Comparison of ENCODE assay signal across 8 cellular contexts in genomic region chr4:164779811-164780216, GRCh38. TPM values are rescaled to one million over a fixed set of nuclear protein-coding genes. Genes with fewer than 3 reads are reported as not detected.
A peak's percentile ranks its signal among the peaks of the same experiment; 100 is the strongest.
DNase-seq lines count a peak whose midpoint lies in the region; ATAC-seq, FAIRE-seq and TF ChIP-seq lines count a peak whose summit lies in the region.

No MANE protein-coding gene starts in this region.

- 40% methylated on average over 7 of the region's 7 CpGs for WGBS in K562 (ENCODE audit: insufficient coverage, low coverage, missing lambda C conversion rate)
- 37 to 44% methylated on average over 7 of the region's 7 CpGs for WGBS in aorta, 2 donors

- ATAC-seq in K562 (peak; percentile 73; the same call in 2 of the 3 replicates), left colon (peak; percentile 54), aorta (ENCODE audit: low FRiP score) (peak; percentile 44), HG03520 (IDR thresholded peaks at IDR 0.05; ENCODE audit: unreplicated experiment) (no peak)

- H3K9me3 ChIP-seq in HEK293 (ENCODE audit: control insufficient read depth, insufficient read depth, low read depth, low read length) (no peaks in the 10 kb centered on the region), K562 (replicated peaks; ENCODE audit: control insufficient read depth, insufficient read depth, low read depth, low read length) (no peaks in the 10 kb centered on the region), aorta (ENCODE audit: control insufficient read depth, low read length) (no peaks in the 10 kb centered on the region)

- no peak overlapping the region for H3K4me3 ChIP-seq in HEK293 (ENCODE audit: low read depth, low read length)
- H3K4me3 ChIP-seq in K562: no peak overlapping the region
- H3K4me3 ChIP-seq in aorta (ENCODE audit: low read length in 2 of 2): no peak overlapping the region

- H3K79me2 ChIP-seq in K562 (ENCODE audit: control insufficient read depth, insufficient read depth, low read length): no peaks in the 10 kb centered on the region

- H3K9me1 ChIP-seq in K562 (ENCODE audit: control insufficient read depth, insufficient read depth, low read length): no peaks in the 10 kb centered on the region

- TF ChIP-seq RAD21 in K562 (CRISPR knock-in tag; conservative IDR thresholded peaks at IDR 0.05 in 1 of 2, IDR thresholded peaks at IDR 0.05 in 1 of 2): peak; percentile 61 to 63

- no peaks in the 10 kb centered on the region for H4K20me1 ChIP-seq in K562 (replicated peaks; ENCODE audit: control insufficient read depth, insufficient read depth, low read length)

- H2AFZ ChIP-seq in K562 (ENCODE audit: low read depth, low read length): no peak overlapping the region

- no peak overlapping the region for H3K9ac ChIP-seq in K562 (ENCODE audit: insufficient read depth in 1 of 2, low read depth in 2 of 2, low read length in 2 of 2)

- POLR2A ChIA-PET in HEK293 (lab: Yijun Ruan, JAX): no interaction called here
- POLR2A ChIA-PET in K562 (lab: Yijun Ruan, JAX): interaction anchor here (0.7 kb wide), 1 partner anchor 71 kb away, joined by 3 read pairs; no protein-coding TSS in a partner anchor

- H3K27ac ChIP-seq in HEK293 (ENCODE audit: extremely low read depth, low read depth, low read length): no peak overlapping the region
- H3K27ac ChIP-seq in K562 (ENCODE audit: extremely low read depth, low read depth, low read length): no peak overlapping the region
- H3K27ac ChIP-seq in aorta (ENCODE audit: low read depth in 1 of 2, low read length in 2 of 2): no peak overlapping the region

- no peaks in the 10 kb centered on the region for H3K36me3 ChIP-seq in HEK293 (ENCODE audit: control insufficient read depth in 2 of 2, insufficient read depth in 1 of 2, low read length in 2 of 2)
- no peaks in the 10 kb centered on the region for H3K36me3 ChIP-seq in K562 (ENCODE audit: control insufficient read depth, insufficient read depth, low read length)
- no peaks in the 10 kb centered on the region for H3K36me3 ChIP-seq in aorta (ENCODE audit: control insufficient read depth in 1 of 2, insufficient read depth in 2 of 2, low read length in 1 of 2)

- peak; percentile 19 for DNase-seq in AG09319 (ENCODE audit: extremely low read depth, low read depth)
- DNase-seq in G401 (ENCODE audit: low spot score): peak; percentile 17
- DNase-seq in NCI-H1694 treated with DMSO at 0.1 percent for 48 hours (lab: John Stamatoyannopoulos, UW): peak; percentile 1
- DNase-seq in K562 (ENCODE audit: extremely low read depth in 1 of 4, low spot score in 3 of 4): peak; percentile 7 to 42 (median 18)
- no peak for DNase-seq in left colon
- no peak for DNase-seq in aorta

- H3K4me2 ChIP-seq in K562 (ENCODE audit: insufficient read depth, low read length): no peak overlapping the region

- CTCF ChIA-PET in HEK293 (lab: Yijun Ruan, JAX): interaction anchor here (0.6 to 4.1 kb wide), 10 partner anchors 11 to 415 kb away, joined by 3 to 15 read pairs (median 3); no protein-coding TSS in a partner anchor
- CTCF ChIA-PET in K562 (lab: Yijun Ruan, JAX; ENCODE audit: low intra/inter-chr PET ratio): interaction anchor here (0.6 kb wide), 1 partner anchor 10 kb away, joined by 3 read pairs; no protein-coding TSS in a partner anchor

- H3K27me3 ChIP-seq in K562 (ENCODE audit: control insufficient read depth in 2 of 2, insufficient read depth in 2 of 2, low read length in 2 of 2) (no peaks in the 10 kb centered on the region; a peak in 1 of 5 replicates), aorta (ENCODE audit: control insufficient read depth in 1 of 2, insufficient read depth in 2 of 2, low read length in 1 of 2) (no peaks in the 10 kb centered on the region)

- BruUV-seq in K562 (replicated peaks; lab: Mats Ljungman, UMichigan): no TSS peak

- intact Hi-C loops in K562 (cut with micrococcal nuclease): loop anchor here (2.0 to 5.0 kb wide), 2 partner anchors 217 to 317 kb away; no protein-coding TSS in a partner anchor
- intact Hi-C loops in left colon (cut with DNase I, micrococcal nuclease): no loop called here
- intact Hi-C loops in aorta (cut with DNase I): no loop called here

- TF ChIP-seq EP300 in K562 (IDR thresholded peaks at IDR 0.05; ENCODE audit: low read length): no peak

- no peak for TF ChIP-seq POLR2A in K562 (conservative IDR thresholded peaks at IDR 0.05)

- TF ChIP-seq CTCF in AG09319 (IDR thresholded peaks at IDR 0.05; ENCODE audit: low read depth, low read length): peak; percentile 92
- TF ChIP-seq CTCF in HEK293 (tag by site-specific recombination; IDR thresholded peaks at IDR 0.05): no peak
- TF ChIP-seq CTCF in K562 (IDR thresholded peaks at IDR 0.05 in 2 of 3, conservative IDR thresholded peaks at IDR 0.05 in 1 of 3; ENCODE audit: insufficient read depth in 2 of 3, low read depth in 1 of 3, low read length in 3 of 3): peak; percentile 70 to 82 (median 74)

- in situ Hi-C loops in G401 (cut with HindIII; ENCODE audit: low sequenced_read_pairs) (no loop called here), K562 (cut with MboI) (loop anchor here (10.0 kb wide), 2 partner anchors 315 to 685 kb away; no protein-coding TSS in a partner anchor)

- H3K4me1 ChIP-seq in HEK293 (ENCODE audit: control insufficient read depth, insufficient read depth, low read length): no peaks in the 10 kb centered on the region
- H3K4me1 ChIP-seq in K562 (replicated peaks in 1 of 2; ENCODE audit: control insufficient read depth in 2 of 2, insufficient read depth in 2 of 2, low read length in 2 of 2): no peaks in the 10 kb centered on the region
- no peaks in the 10 kb centered on the region for H3K4me1 ChIP-seq in aorta (ENCODE audit: control insufficient read depth in 1 of 2, insufficient read depth in 2 of 2, low read length in 2 of 2)

- FAIRE-seq in K562 (lab: Jason Lieb, UNC): peak; percentile 65

TF ChIP-seq in HEK293, 187 proteins besides CTCF, POLR2A, EP300 and RAD21 (continues in another document):
- peak; percentile 77 for TF ChIP-seq ZNF335 (tag by site-specific recombination; conservative IDR thresholded peaks at IDR 0.05)

TF ChIP-seq in K562, 482 proteins besides CTCF, POLR2A, EP300 and RAD21 (continues in another document):
- no peak for TF ChIP-seq TSHZ1 (CRISPR knock-in tag; IDR thresholded peaks at IDR 0.05)
- 0 out of 2 replicates have a peak, but pooled peaks have one; percentile 9 for TF ChIP-seq DEAF1 (CRISPR knock-in tag; IDR thresholded peaks at IDR 0.05)

RNA-seq across cellular contexts. Expression of gene SMIM31, which starts 25.9 kb away (rescaled TPM):
- total RNA-seq in G401 (2014; rRNA removed; shearing (Covaris generic)): not detected in 2 replicates
- total RNA-seq in K562 (2011; cell fraction: chromatin; rRNA removed; ENCODE audit: low replicate concordance): not detected in 2 replicates
- not detected in 2 replicates for total RNA-seq in K562 (2011; cell fraction: nucleolus; rRNA removed)
- not detected in 2 replicates for total RNA-seq in K562 (2011; cell fraction: nucleoplasm; rRNA removed)
- not detected in 2 replicates for total RNA-seq in K562 (2014; rRNA removed)
- not detected in 2 replicates for total RNA-seq in K562 (2014; rRNA removed; fragmentation: Illumina TruSeq; extraction: Trizol)
- not detected in 2 replicates for total RNA-seq in K562 (2015; rRNA removed; fragmentation: Illumina TruSeq; extraction: Trizol)
- total RNA-seq in K562 (2021): not detected in 2 replicates
- not detected in 2 replicates for polyA plus RNA-seq in K562 (2011; rRNA removed)
- polyA plus RNA-seq in K562 (2011; cell fraction: cytosol; rRNA removed): not detected in 2 replicates
- not detected in 2 replicates for polyA plus RNA-seq in K562 (2011; cell fraction: nucleus; rRNA removed)
- polyA plus RNA-seq in K562 (2012): not detected in 2 replicates
- polyA plus RNA-seq in K562 (2014; fragmentation: Illumina TruSeq; extraction: Trizol): not detected in 2 replicates
- not detected for polyA plus RNA-seq in K562 (2014; fragmentation: Nextera tagmentation; extraction: Ambion mirVana)
- polyA plus RNA-seq in K562 (2014; rRNA removed): not detected in 2 replicates
- polyA minus RNA-seq in K562 (2011; rRNA and poly(A)+ RNA removed): not detected in 2 replicates
- polyA minus RNA-seq in K562 (2011; cell fraction: cytosol; rRNA and poly(A)+ RNA removed): not detected in 2 replicates
- polyA minus RNA-seq in K562 (2011; cell fraction: nucleus; rRNA and poly(A)+ RNA removed): not detected in 2 replicates
- 10 to 100 TPM; 30.6 to 31.9 TPM for total RNA-seq in left colon
- not detected for total RNA-seq in aorta
- polyA plus RNA-seq in aorta: 1 to 10 TPM in 1 of 2 donors, not detected in 1; 5.5 TPM

Comparison
In these comparisons a context has a peak if more than half of its experiments do, and no peak if none do; other contexts are left out.
1. DNase-seq: peak in AG09319 (single experiment), G401 (single experiment), NCI-H1694 treated with DMSO at 0.1 percent for 48 hours (single experiment) and K562 (4 of 4); none in left colon (0 of 2) and aorta (0 of 2).
2. RNA of gene SMIM31, which starts 25.9 kb away (total RNA-seq): 30.6 to 31.9 TPM in left colon; not detected in G401, not detected in K562 and not detected in aorta; every median in the first group is over 10 times any median in the second.